Comparison of ENCODE assay signal across 22 cellular contexts in the genomic region with DNA sequence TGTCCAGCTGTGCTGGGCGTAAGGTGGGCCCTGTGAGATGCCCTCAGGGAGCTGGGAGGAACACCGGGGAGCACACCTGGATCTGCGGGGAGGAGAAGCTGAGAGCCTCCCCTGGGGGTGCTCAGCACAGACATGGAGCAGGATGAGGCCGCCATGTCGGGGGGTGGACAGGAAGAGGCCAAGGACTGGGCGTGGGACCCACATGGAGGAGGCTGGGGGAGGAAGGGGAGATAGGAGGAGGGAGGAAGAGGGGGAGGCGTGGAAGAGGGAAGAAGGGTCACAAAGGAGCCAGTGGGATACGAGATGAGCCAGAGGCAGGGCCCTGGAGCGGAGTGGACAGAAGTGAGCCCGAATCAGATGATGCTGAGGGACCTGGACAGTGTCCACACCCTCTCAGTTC.
A peak's percentile ranks its signal among the peaks of the same experiment; 100 is the strongest.
DNase-seq lines count a peak whose midpoint lies in the region; ATAC-seq and TF ChIP-seq lines count a peak whose summit lies in the region.
"Had no signal": no experiment of that assay in that cellular context is flagged by ENCODE, and none has a peak within 500 bp of the region (broad histone marks: within the 10 kb centered on the region; RNA-seq: fewer than 3 reads in every experiment).

No MANE protein-coding gene starts in this region.

- intact Hi-C loops in activated B cell treated with CpG ODN at 0.5 μM for 24 hours (cut with micrococcal nuclease) (no loop called here), left colon (cut with DNase I, micrococcal nuclease) (no loop called here)

- H3K27me3 Mint-ChIP-seq in activated B cell treated with CpG ODN at 0.5 μM for 24 hours, result no peaks in the 10 kb centered on the region
- H3K27me3 Mint-ChIP-seq: activated CD4-positive, alpha-beta T cell treated with anti-CD3 and anti-CD28 coated beads, Interleukin-2, amount 10 ng/mL, durations not matched to agents 7 days and 5 days; activated naive CD8-positive, alpha-beta T cell; brain had no signal

- no peak overlapping the region for H3K4me2 ChIP-seq in hepatocyte
- no peak overlapping the region for H3K4me2 ChIP-seq in GM23248 (ENCODE audit: unreplicated experiment)

- H4K20me1 ChIP-seq in hepatocyte (ENCODE audit: insufficient read depth, poor library complexity, severe bottlenecking) (no peaks in the 10 kb centered on the region), GM23248 (ENCODE audit: insufficient read depth) (no peaks in the 10 kb centered on the region)

- H3K27ac Mint-ChIP-seq in activated B cell treated with CpG ODN at 0.5 μM for 24 hours, result no peak overlapping the region
- H3K27ac Mint-ChIP-seq: activated CD4-positive, alpha-beta T cell treated with anti-CD3 and anti-CD28 coated beads, Interleukin-2, amount 10 ng/mL, durations not matched to agents 7 days and 5 days; activated naive CD8-positive, alpha-beta T cell; brain had no signal

- H3K4me1 Mint-ChIP-seq in activated B cell treated with CpG ODN at 0.5 μM for 24 hours, result peaks cover 12% of the 10 kb centered on the region

- H3K27me3 ChIP-seq in hepatocyte (no peaks in the 10 kb centered on the region), suprapubic skin (no peaks in the 10 kb centered on the region), GM23248 (replicated peaks; ENCODE audit: insufficient read depth) (no peaks in the 10 kb centered on the region)
- H3K27me3 ChIP-seq: esophagus squamous epithelium, tibial nerve had no signal

- TF ChIP-seq POLR2A in suprapubic skin (IDR thresholded peaks at IDR 0.05), result no peak

- H2AFZ ChIP-seq in hepatocyte, result no peak overlapping the region
- H2AFZ ChIP-seq in GM23248, result no peak overlapping the region

- in situ Hi-C loops in GM23248 (cut with MboI), result no loop called here

- H3K36me3 ChIP-seq in hepatocyte (replicated peaks; ENCODE audit: insufficient read depth, low read depth), result no peaks in the 10 kb centered on the region
- no peaks in the 10 kb centered on the region for H3K36me3 ChIP-seq in suprapubic skin
- H3K36me3 ChIP-seq in GM23248 (ENCODE audit: low read depth), result no peaks in the 10 kb centered on the region
- H3K36me3 ChIP-seq: esophagus squamous epithelium had no signal

- H3F3A ChIP-seq in GM23248 (ENCODE audit: insufficient read depth), result no peaks in the 10 kb centered on the region

- DNase-seq in activated CD4-positive, alpha-beta T cell treated with anti-CD3 and anti-CD28 coated beads for 1 hour, result peak; percentile 3
- DNase-seq in activated CD4-positive, alpha-beta T cell treated with anti-CD3 and anti-CD28 coated beads for 48 hours, result no peak
- peak; percentile 6 for DNase-seq in activated B cell treated with CpG ODN at 0.5 μM for 24 hours
- DNase-seq in hepatocyte (ENCODE audit: low spot score), result peak; percentile 3
- DNase-seq in suprapubic skin (ENCODE audit: low spot score in 2 of 2), result peak; percentile 41 to 52
- no peak for DNase-seq in GM23248
- DNase-seq in left colon, result no peak
- DNase-seq: activated CD4-positive, alpha-beta T cell treated with anti-CD3 and anti-CD28 coated beads, Interleukin-2, amount 10 ng/mL, durations not matched to agents 7 days and 5 days; AML-193; Calu3; EL; esophagus squamous epithelium; GOT3; NCI-H1417 treated with DMSO at 0.1 percent for 48 hours; NCI-H524 treated with DMSO at 0.1 percent for 48 hours; SW 1271 had no signal

- no peaks in the 10 kb centered on the region for H3K4me1 ChIP-seq in hepatocyte (ENCODE audit: insufficient read depth)
- no peaks in the 10 kb centered on the region for H3K4me1 ChIP-seq in suprapubic skin
- H3K4me1 ChIP-seq in GM23248 (ENCODE audit: insufficient read depth), result no peaks in the 10 kb centered on the region
- H3K4me1 ChIP-seq: tibial nerve had no signal

- H3K27ac ChIP-seq in hepatocyte, result no peak overlapping the region
- no peak overlapping the region for H3K27ac ChIP-seq in suprapubic skin
- H3K27ac ChIP-seq in GM23248, result no peak overlapping the region
- H3K27ac ChIP-seq: 22Rv1, tibial nerve had no signal

- no peaks in the 10 kb centered on the region for H3K36me3 Mint-ChIP-seq in activated B cell treated with CpG ODN at 0.5 μM for 24 hours (ENCODE audit: low read depth)
- H3K36me3 Mint-ChIP-seq: brain had no signal

- ATAC-seq in activated B cell treated with CpG ODN at 0.5 μM for 24 hours (ENCODE audit: low read depth) (no peak), left colon (no peak), HG03108 (IDR thresholded peaks at IDR 0.05; ENCODE audit: unreplicated experiment) (no peak)
- ATAC-seq: HepG2 had no signal

- no peaks in the 10 kb centered on the region for H3K9me2 ChIP-seq in hepatocyte (replicated peaks; ENCODE audit: insufficient read depth)
- no peaks in the 10 kb centered on the region for H3K9me2 ChIP-seq in GM23248 (ENCODE audit: insufficient read depth)

- TF ChIP-seq CTCF in activated B cell treated with CpG ODN at 0.5 μM for 24 hours (IDR thresholded peaks at IDR 0.05), result no peak
- TF ChIP-seq CTCF in hepatocyte (IDR thresholded peaks at IDR 0.05; ENCODE audit: poor library complexity), result no peak
- no peak for TF ChIP-seq CTCF in suprapubic skin (IDR thresholded peaks at IDR 0.05)

- no peak overlapping the region for H3K4me3 Mint-ChIP-seq in activated B cell treated with CpG ODN at 0.5 μM for 24 hours
- H3K4me3 Mint-ChIP-seq: activated CD4-positive, alpha-beta T cell treated with anti-CD3 and anti-CD28 coated beads, Interleukin-2, amount 10 ng/mL, durations not matched to agents 7 days and 5 days; activated naive CD8-positive, alpha-beta T cell; brain had no signal

- no peak for TF ChIP-seq EP300 in suprapubic skin (IDR thresholded peaks at IDR 0.05)

- no peaks in the 10 kb centered on the region for H3K79me2 ChIP-seq in hepatocyte
- no peaks in the 10 kb centered on the region for H3K79me2 ChIP-seq in GM23248 (ENCODE audit: insufficient read depth)

- CTCF ChIA-PET in activated B cell treated with CpG ODN at 0.5 μM for 24 hours (lab: Charles Lee), result interaction anchor here (3.7 kb wide), 1 partner anchor 131 kb away, joined by 15 read pairs; no protein-coding TSS in a partner anchor

- H3K9me3 ChIP-seq in hepatocyte (ENCODE audit: low read depth) (no peaks in the 10 kb centered on the region), suprapubic skin (no peaks in the 10 kb centered on the region), GM23248 (ENCODE audit: low read depth) (no peaks in the 10 kb centered on the region)
- H3K9me3 ChIP-seq: esophagus squamous epithelium, tibial nerve had no signal

- WGBS in hepatocyte (ENCODE audit: low lambda C conversion rate, missing lambda C conversion rate), result 92% methylated on average over 6 of the region's 10 CpGs
- WGBS in suprapubic skin, result 92% methylated on average over 10 of the region's 10 CpGs
- WGBS in GM23248 (ENCODE audit: low coverage in 1 of 2, low lambda C conversion rate in 2 of 2, missing lambda C conversion rate in 2 of 2), 2 experiments, result 93 to 98% methylated on average over 7 to 10 of the region's 10 CpGs

- peaks cover 2% of the 10 kb centered on the region for H3K9me3 Mint-ChIP-seq in activated B cell treated with CpG ODN at 0.5 μM for 24 hours

- H3K4me3 ChIP-seq in hepatocyte, result no peak overlapping the region
- no peak overlapping the region for H3K4me3 ChIP-seq in suprapubic skin
- no peak overlapping the region for H3K4me3 ChIP-seq in GM23248
- H3K4me3 ChIP-seq: esophagus squamous epithelium, tibial nerve had no signal

- POLR2A ChIA-PET in activated B cell treated with CpG ODN at 0.5 μM for 24 hours (lab: Charles Lee), result no interaction called here

- no peak overlapping the region for H3K9ac ChIP-seq in GM23248

Comparison
In these comparisons a context has a peak if more than half of its experiments do, and no peak if none do; other contexts are left out.
1. DNase-seq: peak in activated CD4-positive, alpha-beta T cell treated with anti-CD3 and anti-CD28 coated beads for 1 hour (single experiment), activated B cell treated with CpG ODN at 0.5 μM for 24 hours (single experiment), hepatocyte (single experiment) and suprapubic skin (2 of 2); none in activated CD4-positive, alpha-beta T cell treated with anti-CD3 and anti-CD28 coated beads for 48 hours (single experiment), GM23248 (single experiment) and left colon (0 of 2).